In the genomic region with DNA sequence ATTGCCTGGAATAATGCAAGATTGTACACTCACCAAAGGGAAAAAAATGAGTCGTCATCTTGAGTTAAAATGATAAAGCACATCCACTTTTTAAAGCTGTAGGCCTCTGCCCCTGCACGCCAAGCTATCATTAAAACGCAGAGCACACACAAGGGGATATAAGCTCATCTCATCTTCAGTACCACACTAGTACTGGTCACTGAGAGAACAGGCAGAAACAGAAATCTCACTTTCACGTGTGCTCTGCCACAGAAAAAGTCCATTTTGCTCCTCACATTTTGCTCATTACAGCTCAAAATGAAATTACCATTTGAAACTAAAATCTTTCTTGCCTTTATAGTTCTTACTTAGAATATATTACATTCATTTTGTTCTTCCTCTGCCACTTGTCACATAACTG, we compare ENCODE assay signal across 13 cellular contexts.
DNase-seq lines count a peak whose midpoint lies in the region; ATAC-seq and TF ChIP-seq lines count a peak whose summit lies in the region.
"Had no signal": no experiment of that assay in that cellular context is flagged by ENCODE, and none has a peak within 500 bp of the region (broad histone marks: within the 10 kb centered on the region; RNA-seq: fewer than 3 reads in every experiment).

No MANE protein-coding gene starts in this region.

- no peak overlapping the region for H3K4me3 ChIP-seq in uterus
- H3K4me3 ChIP-seq: A549, tibial artery had no signal

- no peak overlapping the region for H3K4me3 Mint-ChIP-seq in activated T-cell treated with anti-CD3 and anti-CD28 coated beads, Interleukin-2, amount 50 U/mL, for 72 hours

- H3K9me3 ChIP-seq in uterus, result no peaks in the 10 kb centered on the region
- H3K9me3 ChIP-seq: A549, tibial artery had no signal

- peak in 1 of 2 donors; percentile 2 for DNase-seq in activated T-cell treated with anti-CD3 and anti-CD28 coated beads, Interleukin-2, amount 50 U/mL, for 72 hours
- no peak for DNase-seq in activated T-cell treated with anti-CD3 and anti-CD28 coated beads for 4 hours
- no peak for DNase-seq in uterus
- DNase-seq in D341Med (ENCODE audit: low spot score), result no peak
- DNase-seq: cortex of kidney, posterior cingulate gyrus, tibial artery, WERI-Rb-1 had no signal

- peaks cover 0 to 2% of the 10 kb centered on the region in 2 donors for H3K9me3 Mint-ChIP-seq in activated T-cell treated with anti-CD3 and anti-CD28 coated beads, Interleukin-2, amount 50 U/mL, for 72 hours

- ATAC-seq in activated T-cell treated with anti-CD3 and anti-CD28 coated beads, Interleukin-2, amount 50 U/mL, for 72 hours (replicated peaks in 1 of 2), result peak; percentile 54 to 83
- ATAC-seq in HG02588 (IDR thresholded peaks at IDR 0.05; ENCODE audit: unreplicated experiment) (peak; percentile 80), SK-N-SH treated with all-trans-retinoic acid at 6 μM for 48 hours (peak; percentile 96), HG03039 (IDR thresholded peaks at IDR 0.05; ENCODE audit: unreplicated experiment) (no peak), GM21825 (IDR thresholded peaks at IDR 0.05; ENCODE audit: unreplicated experiment) (no peak)
- ATAC-seq: A549 had no signal

- peaks cover 5% of the 10 kb centered on the region for H3K27me3 Mint-ChIP-seq in activated T-cell treated with anti-CD3 and anti-CD28 coated beads, Interleukin-2, amount 50 U/mL, for 72 hours (ENCODE audit: low read depth)

- H3K36me3 ChIP-seq in uterus, result no peaks in the 10 kb centered on the region
- H3K36me3 ChIP-seq: tibial artery, WERI-Rb-1 had no signal

- peaks cover 9% of the 10 kb centered on the region for H3K4me1 Mint-ChIP-seq in activated T-cell treated with anti-CD3 and anti-CD28 coated beads, Interleukin-2, amount 50 U/mL, for 72 hours (ENCODE audit: low read depth)

- H3K27me3 ChIP-seq in uterus, result no peaks in the 10 kb centered on the region
- H3K27me3 ChIP-seq: tibial artery had no signal

- no peak overlapping the region for H3K27ac Mint-ChIP-seq in activated T-cell treated with anti-CD3 and anti-CD28 coated beads, Interleukin-2, amount 50 U/mL, for 72 hours

- intact Hi-C loops in uterus (cut with DNase I; ENCODE audit: low total_unique reads), result no loop called here

- no peak for TF ChIP-seq POLR2A in uterus (IDR thresholded peaks at IDR 0.05)

- H3K36me3 Mint-ChIP-seq in activated T-cell treated with anti-CD3 and anti-CD28 coated beads, Interleukin-2, amount 50 U/mL, for 72 hours (ENCODE audit: insufficient read depth in 2 of 2), result no peaks in the 10 kb centered on the region

- peak overlapping the region; percentile 39 to 59 for H3K27ac ChIP-seq in uterus
- H3K27ac ChIP-seq: A549, tibial artery, WERI-Rb-1 had no signal

- no peak for TF ChIP-seq CTCF in uterus (IDR thresholded peaks at IDR 0.05)

- H3K4me1 ChIP-seq in uterus, result no peaks in the 10 kb centered on the region
- H3K4me1 ChIP-seq: A549, tibial artery had no signal

TF ChIP-seq in SK-N-SH treated with all-trans-retinoic acid at 6 μM for 48 hours, 23 proteins besides CTCF, POLR2A, EP300 and RAD21:
- TF ChIP-seq SNAI2 (CRISPR knock-in tag; IDR thresholded peaks at IDR 0.05) (no peak), ARNTL (CRISPR knock-in tag; IDR thresholded peaks at IDR 0.05; ENCODE audit: borderline replicate concordance, low read depth) (no peak)
- TF ChIP-seq, protein P1, sequence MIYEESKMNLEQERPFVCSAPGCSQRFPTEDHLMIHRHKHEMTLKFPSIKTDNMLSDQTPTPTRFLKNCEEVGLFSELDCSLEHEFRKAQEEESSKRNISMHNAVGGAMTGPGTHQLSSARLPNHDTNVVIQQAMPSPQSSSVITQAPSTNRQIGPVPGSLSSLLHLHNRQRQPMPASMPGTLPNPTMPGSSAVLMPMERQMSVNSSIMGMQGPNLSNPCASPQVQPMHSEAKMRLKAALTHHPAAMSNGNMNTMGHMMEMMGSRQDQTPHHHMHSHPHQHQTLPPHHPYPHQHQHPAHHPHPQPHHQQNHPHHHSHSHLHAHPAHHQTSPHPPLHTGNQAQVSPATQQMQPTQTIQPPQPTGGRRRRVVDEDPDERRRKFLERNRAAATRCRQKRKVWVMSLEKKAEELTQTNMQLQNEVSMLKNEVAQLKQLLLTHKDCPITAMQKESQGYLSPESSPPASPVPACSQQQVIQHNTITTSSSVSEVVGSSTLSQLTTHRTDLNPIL (CRISPR knock-in tag; IDR thresholded peaks at IDR 0.05; ENCODE audit: low read depth), result no peak

Comparison
In these comparisons a context has a peak if more than half of its experiments do, and no peak if none do; other contexts are left out.
1. ATAC-seq: peak in activated T-cell treated with anti-CD3 and anti-CD28 coated beads, Interleukin-2, amount 50 U/mL, for 72 hours (2 of 2), HG02588 (single experiment) and SK-N-SH treated with all-trans-retinoic acid at 6 μM for 48 hours (single experiment); none in HG03039 (single experiment) and GM21825 (single experiment).